ENCODE assay signal across 26 cellular contexts in the genomic region with DNA sequence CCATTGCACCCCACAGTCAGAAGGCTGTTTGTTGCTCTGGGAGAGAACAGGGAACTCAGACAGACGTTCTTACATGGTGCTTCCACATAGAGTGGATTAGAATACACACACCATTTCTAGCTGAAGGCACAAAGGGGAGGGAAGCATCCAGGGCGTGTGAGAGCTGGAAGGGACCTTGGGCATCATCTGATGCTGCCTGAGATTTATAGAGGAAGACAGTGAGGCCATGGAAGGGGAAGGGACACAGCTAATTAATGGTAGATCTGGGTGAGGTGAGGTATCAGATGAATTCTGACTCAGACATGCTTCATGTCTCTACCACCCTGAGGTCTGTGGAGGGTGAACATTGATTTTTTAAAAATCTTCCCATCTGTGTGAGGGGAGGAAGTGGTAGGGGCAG. TPM values are rescaled to one million over a fixed set of nuclear protein-coding genes. Genes with fewer than 3 reads are reported as not detected.
"Had no signal": no experiment of that assay in that cellular context is flagged by ENCODE, and none has a peak within 500 bp of the region (broad histone marks: within the 10 kb centered on the region; RNA-seq: fewer than 3 reads in every experiment).

No MANE protein-coding gene starts in this region.

- H3K27ac Mint-ChIP-seq: activated B cell treated with CpG ODN at 0.5 μM for 24 hours; activated CD4-positive, alpha-beta T cell treated with anti-CD3 and anti-CD28 coated beads for 36 hours; activated naive CD4-positive, alpha-beta T cell treated with anti-CD3 and anti-CD28 coated beads for 36 hours; activated T-helper 2 cell treated with anti-CD3 and anti-CD28 coated beads, Interferon-gamma antibody, Interleukin-2, Interleukin-4, amounts not matched to agents 10 μg/mL and 5 μg/mL and 100 μg/mL, durations not matched to agents 14 hours and 24 hours and 36 hours; natural killer cell treated with Interleukin-12 subunit alpha and Interleukin-12 subunit beta and Interleukin-15 and Interleukin-18, amount 100 ng/mL, for 72 hours had no signal

- H3K4me3 Mint-ChIP-seq: activated B cell treated with CpG ODN at 0.5 μM for 24 hours; activated CD4-positive, alpha-beta T cell treated with anti-CD3 and anti-CD28 coated beads for 36 hours; activated naive CD4-positive, alpha-beta T cell treated with anti-CD3 and anti-CD28 coated beads for 36 hours; activated T-cell treated with anti-CD3 and anti-CD28 coated beads, Interleukin-2, amount 50 U/mL, for 4 hours; central memory CD8-positive, alpha-beta T cell; natural killer cell treated with Interleukin-12 subunit alpha and Interleukin-12 subunit beta and Interleukin-15 and Interleukin-18, amount 100 ng/mL, for 72 hours had no signal

- H3K27me3 Mint-ChIP-seq: activated CD4-positive, alpha-beta T cell treated with anti-CD3 and anti-CD28 coated beads for 36 hours had no signal

- H3K4me1 Mint-ChIP-seq: activated B cell treated with CpG ODN at 0.5 μM for 24 hours; central memory CD8-positive, alpha-beta T cell had no signal

- H3K36me3 Mint-ChIP-seq: natural killer cell treated with Interleukin-12 subunit alpha and Interleukin-12 subunit beta and Interleukin-15 and Interleukin-18, amount 100 ng/mL, for 72 hours; T-cell had no signal

- H3K9me3 ChIP-seq: left ventricle myocardium inferior, neutrophil, pancreas, psoas muscle, right atrium auricular region, spleen, testis, upper lobe of left lung had no signal

- H3K27me3 ChIP-seq: pancreas, right atrium auricular region, testis, upper lobe of left lung had no signal

- H3K36me3 ChIP-seq: left ventricle myocardium inferior, neutrophil, pancreas, right atrium auricular region, spleen, upper lobe of left lung had no signal

- H3K4me3 ChIP-seq: left ventricle myocardium inferior, pancreas, psoas muscle, right atrium auricular region, spleen, testis, upper lobe of left lung had no signal

- H3K4me1 ChIP-seq: left ventricle myocardium inferior, pancreas, psoas muscle, right atrium auricular region, spleen, testis, upper lobe of left lung had no signal

- H3K27ac ChIP-seq: left ventricle myocardium inferior, neutrophil, pancreas, psoas muscle, right atrium auricular region, spleen, testis, upper lobe of left lung had no signal

- DNase-seq: activated B cell treated with CpG ODN at 0.5 μM for 24 hours; activated CD4-positive, alpha-beta T cell treated with anti-CD3 and anti-CD28 coated beads, Interleukin-2, amount 50 U/mL, for 48 hours; activated CD8-positive, alpha-beta memory T cell treated with anti-CD3 and anti-CD28 coated beads, Interleukin-2, amount 50 U/mL, for 48 hours; activated T-cell treated with anti-CD3 and anti-CD28 coated beads, Interleukin-2, amount 50 U/mL, for 4 hours; effector memory CD4-positive, alpha-beta T cell; foreskin melanocyte; hippocampal formation; kidney glomerular epithelial cell; left ventricle myocardium inferior; pancreas; psoas muscle; stimulated activated CD4-positive, alpha-beta T cell treated with anti-CD3 and anti-CD28 coated beads, Interleukin-4, amount 100 ng/mL, for 1 hour; T1000; testis; upper lobe of left lung had no signal

- ATAC-seq: esophagus mucosa; natural killer cell treated with Interleukin-12 subunit alpha and Interleukin-12 subunit beta and Interleukin-15 and Interleukin-18, amount 100 ng/mL, for 72 hours; pancreas; psoas muscle had no signal

- H3K9me3 Mint-ChIP-seq: activated B cell treated with CpG ODN at 0.5 μM for 24 hours; activated naive CD4-positive, alpha-beta T cell treated with anti-CD3 and anti-CD28 coated beads for 36 hours; activated T-cell treated with anti-CD3 and anti-CD28 coated beads, Interleukin-2, amount 50 U/mL, for 4 hours; activated T-helper 2 cell treated with anti-CD3 and anti-CD28 coated beads, Interferon-gamma antibody, Interleukin-2, Interleukin-4, amounts not matched to agents 10 μg/mL and 5 μg/mL and 100 μg/mL, durations not matched to agents 14 hours and 24 hours and 36 hours; central memory CD8-positive, alpha-beta T cell; natural killer cell treated with Interleukin-12 subunit alpha and Interleukin-12 subunit beta and Interleukin-15 and Interleukin-18, amount 100 ng/mL, for 72 hours; T-cell had no signal

RNA-seq across cellular contexts. Expression of gene OTOF, which starts 42.1 kb away (rescaled TPM):
- total RNA-seq: activated B cell treated with CpG ODN at 0.5 μM for 24 hours, astrocyte, esophagus mucosa, left ventricle myocardium inferior had no signal
